ENCODE assay signal across 8 cellular contexts in genomic region chr1:230867903-230868735, GRCh38. TPM values are rescaled to one million over a fixed set of nuclear protein-coding genes. Genes with fewer than 3 reads are reported as not detected.
A peak's percentile ranks its signal among the peaks of the same experiment; 100 is the strongest.
DNase-seq lines count a peak whose midpoint lies in the region; ATAC-seq, FAIRE-seq and TF ChIP-seq lines count a peak whose summit lies in the region.

Gene C1orf198 (minus strand): TSS chr1:230868521. CDS start chr1:230868512, 9 bp downstream.

- ATAC-seq in GM21423 (IDR thresholded peaks at IDR 0.05; ENCODE audit: unreplicated experiment), result peak; percentile 73

- H3K4me1 ChIP-seq in HUES64 (ENCODE audit: insufficient read depth, low read length), result peaks cover 23% of the 10 kb centered on the region
- H3K4me1 ChIP-seq in adipocyte (ENCODE audit: control insufficient read depth, insufficient read depth, low read length), result peaks cover 52% of the 10 kb centered on the region
- peaks cover 72% of the 10 kb centered on the region for H3K4me1 ChIP-seq in left ventricle myocardium inferior
- H3K4me1 ChIP-seq in urinary bladder (ENCODE audit: insufficient read depth), result no peaks in the 10 kb centered on the region

- H3K9me3 ChIP-seq in HUES64 (ENCODE audit: insufficient read depth, low read depth, low read length) (no peaks in the 10 kb centered on the region), SU-DHL-6 (ENCODE audit: insufficient read depth, low read length) (no peaks in the 10 kb centered on the region), adipocyte (ENCODE audit: control insufficient read depth, low read length) (no peaks in the 10 kb centered on the region), left ventricle myocardium inferior (replicated peaks) (no peaks in the 10 kb centered on the region)

- H3K4me3 ChIP-seq in HUES64 (ENCODE audit: low read length), result peak within 1 kb of the TSS; percentile 99
- H3K4me3 ChIP-seq in SU-DHL-6 (ENCODE audit: insufficient read depth, low read length, poor library complexity, severe bottlenecking), result peak within 1 kb of the TSS; percentile 59
- peak within 1 kb of the TSS; percentile 99 for H3K4me3 ChIP-seq in adipocyte (ENCODE audit: low read length)
- peak within 1 kb of the TSS; percentile 94 for H3K4me3 ChIP-seq in left ventricle myocardium inferior
- peak within 1 kb of the TSS; percentile 96 for H3K4me3 ChIP-seq in urinary bladder (ENCODE audit: low read depth, low read length)

- H3K4me2 ChIP-seq in SU-DHL-6 (ENCODE audit: low read depth, low read length, poor library complexity, severe bottlenecking), result peak within 1 kb of the TSS; percentile 65

- peaks cover 10% of the 10 kb centered on the region for H3K27me3 ChIP-seq in HUES64 (ENCODE audit: insufficient read depth, low read length)
- H3K27me3 ChIP-seq in SU-DHL-6 (ENCODE audit: low read length), result no peaks in the 10 kb centered on the region
- no peaks in the 10 kb centered on the region for H3K27me3 ChIP-seq in adipocyte (replicated peaks; ENCODE audit: control insufficient read depth, insufficient read depth, low read length)
- H3K27me3 ChIP-seq in left ventricle myocardium inferior (ENCODE audit: low read depth), result no peaks in the 10 kb centered on the region

- no peaks in the 10 kb centered on the region for H3K79me2 ChIP-seq in SU-DHL-6 (ENCODE audit: insufficient read depth, low read length)

- TF ChIP-seq CTCF in D721Med (IDR thresholded peaks at IDR 0.05; ENCODE audit: insufficient read depth, missing control alignments), result no peak
- no peak for TF ChIP-seq CTCF in SU-DHL-6 (IDR thresholded peaks at IDR 0.05; ENCODE audit: insufficient read depth, low read length, poor library complexity, severe bottlenecking)
- TF ChIP-seq CTCF in left ventricle myocardium inferior (IDR thresholded peaks at IDR 0.05; ENCODE audit: borderline replicate concordance), result no peak

- peak; percentile 80 for DNase-seq in D721Med (ENCODE audit: insufficient read length, low spot score)
- DNase-seq in adipocyte (ENCODE audit: low read depth), result peak; percentile 89
- DNase-seq in left ventricle myocardium inferior, result peak; percentile 79
- DNase-seq in pulmonary artery endothelial cell (ENCODE audit: low read depth, low spot score), result no peak

- intact Hi-C loops in left ventricle myocardium inferior (cut with micrococcal nuclease), result loop anchor here (10.0 kb wide), 1 partner anchor 53 kb away; no protein-coding TSS in a partner anchor

- H3K27ac ChIP-seq in HUES64 (ENCODE audit: low read depth, low read length), result peak within 1 kb of the TSS; percentile 87
- no peak within 1 kb of the TSS for H3K27ac ChIP-seq in SU-DHL-6 (ENCODE audit: low read depth, low read length)
- H3K27ac ChIP-seq in left ventricle myocardium inferior (replicated peaks), result peak within 1 kb of the TSS; percentile 92
- H3K27ac ChIP-seq in urinary bladder (ENCODE audit: low read depth), result peak within 1 kb of the TSS; percentile 6

- WGBS in HUES64, result under 1% methylated on average over 89 of the region's 96 CpGs
- under 1% methylated on average over 93 of the region's 96 CpGs for WGBS in urinary bladder

- H3K36me3 ChIP-seq in HUES64 (ENCODE audit: insufficient read depth, low read length), result no peaks in the 10 kb centered on the region; the same call in 1 of the 2 replicates
- H3K36me3 ChIP-seq in SU-DHL-6 (ENCODE audit: low read length), result no peaks in the 10 kb centered on the region
- no peaks in the 10 kb centered on the region for H3K36me3 ChIP-seq in adipocyte (ENCODE audit: control insufficient read depth, insufficient read depth, low read length, severe bottlenecking)
- no peaks in the 10 kb centered on the region for H3K36me3 ChIP-seq in left ventricle myocardium inferior
- no peaks in the 10 kb centered on the region for H3K36me3 ChIP-seq in urinary bladder (ENCODE audit: insufficient read depth)

- peak within 1 kb of the TSS; percentile 99 for H3K9ac ChIP-seq in HUES64 (ENCODE audit: low read depth, low read length)
- peak within 1 kb of the TSS; percentile 53 for H3K9ac ChIP-seq in SU-DHL-6 (ENCODE audit: low read length)
- H3K9ac ChIP-seq in adipocyte (ENCODE audit: low read length), result peak within 1 kb of the TSS; percentile 100

- no peaks in the 10 kb centered on the region for H3K9me2 ChIP-seq in SU-DHL-6 (replicated peaks; ENCODE audit: insufficient read depth, low read length)

- no peaks in the 10 kb centered on the region for H3F3A ChIP-seq in SU-DHL-6 (ENCODE audit: insufficient read depth)

- H4K20me1 ChIP-seq in SU-DHL-6 (ENCODE audit: low read depth, low read length), result no peaks in the 10 kb centered on the region

- no peak for FAIRE-seq in D721Med (lab: Jason Lieb, UNC)

- peak within 1 kb of the TSS; percentile 98 for H2AFZ ChIP-seq in SU-DHL-6 (ENCODE audit: low read depth, low read length, severe bottlenecking)

RNA-seq across cellular contexts. Expression of gene C1orf198, which starts in this region (rescaled TPM):
- polyA plus RNA-seq in HUES64 (2013, experiment 1 of 2), result 30.5 TPM
- polyA plus RNA-seq in HUES64 (2013, experiment 2 of 2), result 34.6 TPM
- total RNA-seq in left ventricle myocardium inferior, result 32.7 TPM
- 13.8 and 15.2 TPM in 2 replicates for total RNA-seq in pulmonary artery endothelial cell
- total RNA-seq in urinary bladder, result 55.1 TPM
- polyA plus RNA-seq in urinary bladder, result 35.6 TPM
